ENCODE assay signal across 10 cellular contexts in genomic region chr16:1125471-1125870, GRCh38. TPM values are rescaled to one million over a fixed set of nuclear protein-coding genes. Genes with fewer than 3 reads are reported as not detected.
DNase-seq lines count a peak whose midpoint lies in the region; ATAC-seq and TF ChIP-seq lines count a peak whose summit lies in the region.
"Had no signal": no experiment of that assay in that cellular context is flagged by ENCODE, and none has a peak within 500 bp of the region (broad histone marks: within the 10 kb centered on the region; RNA-seq: fewer than 3 reads in every experiment).

No MANE protein-coding gene starts in this region.

- no peak for TF ChIP-seq POLR2A in stomach (IDR thresholded peaks at IDR 0.05)

- TF ChIP-seq CTCF in stomach (IDR thresholded peaks at IDR 0.05) = no peak

- no peaks in the 10 kb centered on the region for H3K36me3 ChIP-seq in stomach

- H3K4me3 ChIP-seq in stomach = no peak overlapping the region

- H3K27ac ChIP-seq in stomach = peak overlapping the region in 1 of 5 donors; percentile 54
- H3K27ac ChIP-seq: KMS-11 had no signal

- no peaks in the 10 kb centered on the region for H3K9me3 ChIP-seq in stomach
- H3K9me3 ChIP-seq: Caco-2 had no signal

- TF ChIP-seq EP300 in stomach (IDR thresholded peaks at IDR 0.05) = no peak

- DNase-seq in activated naive CD4-positive, alpha-beta T cell treated with Interleukin-2 at 50 U/mL for 16 hours = peak; percentile 30
- DNase-seq in activated naive CD4-positive, alpha-beta T cell (lab: John Stamatoyannopoulos, UW) = no peak
- DNase-seq in SK-N-DZ (ENCODE audit: low spot score) = peak; percentile 80
- DNase-seq in head of caudate nucleus = peak; percentile 58 to 94 (median 82)
- DNase-seq in stomach = peak; percentile 30
- DNase-seq in cortex of kidney (lab: John Stamatoyannopoulos, UW) = no peak
- no peak for DNase-seq in A172 (ENCODE audit: low spot score)
- DNase-seq: Caco-2 had no signal

- no peak for ATAC-seq in GM21360 (IDR thresholded peaks at IDR 0.05; ENCODE audit: unreplicated experiment)

- H3K4me1 ChIP-seq in stomach = peaks cover 0 to 7% (median 4%) of the 10 kb centered on the region in 4 donors
- H3K4me1 ChIP-seq: Caco-2 had no signal

- peaks cover 0 to 65% (median 6%) of the 10 kb centered on the region in 3 donors for H3K27me3 ChIP-seq in stomach

- 0 to 19% (median 14%) methylated on average over 4 to 18 of the region's 18 CpGs; no CpG with 5 or more reads in 1 of the 5 donors for WGBS in stomach, 5 donors

- intact Hi-C loops in head of caudate nucleus (cut with DNase I) (no loop called here), stomach (cut with DNase I; ENCODE audit: low total_unique reads) (no loop called here)

RNA-seq across cellular contexts. Expression of gene CACNA1H, which starts 27.4 kb away (rescaled TPM):
- polyA plus RNA-seq in SK-N-DZ (2014; cell fraction: cytosol; rRNA removed) = 9.9 and 12.9 TPM in 2 replicates
- 37.3 and 59.9 TPM in 2 replicates for polyA plus RNA-seq in SK-N-DZ (2014; cell fraction: nucleus; rRNA removed)
- total RNA-seq in stomach = 10 to 100 TPM; 15.8 to 49.6 (median 33.3) TPM
- polyA plus RNA-seq in stomach = 10 to 100 TPM in 1 of 3 donors, 1 to 10 TPM in 2; 1.5 to 14.5 (median 4.2) TPM
- 2.0 and 3.4 TPM in 2 replicates for total RNA-seq in A172 (2014; rRNA removed; shearing (Covaris generic))

RNA-seq across cellular contexts. Expression of gene C1QTNF8, which starts 29.4 kb away (rescaled TPM):
- not detected in 2 replicates for polyA plus RNA-seq in SK-N-DZ (2014; cell fraction: cytosol; rRNA removed)
- polyA plus RNA-seq in SK-N-DZ (2014; cell fraction: nucleus; rRNA removed) = not detected in 2 replicates
- not detected for total RNA-seq in stomach
- polyA plus RNA-seq in stomach = not detected
- 2.9 TPM in 1 of 2 replicates, not detected in the other for total RNA-seq in A172 (2014; rRNA removed; shearing (Covaris generic))
- total RNA-seq: Caco-2 had no signal

RNA-seq across cellular contexts. Expression of gene SSTR5, which starts 52.9 kb away (rescaled TPM):
- polyA plus RNA-seq in SK-N-DZ (2014; cell fraction: cytosol; rRNA removed) = 0.82 and 1.2 TPM in 2 replicates
- 1.6 TPM in 1 of 2 replicates, not detected in the other for polyA plus RNA-seq in SK-N-DZ (2014; cell fraction: nucleus; rRNA removed)
- total RNA-seq in stomach = not detected
- under 1 TPM in 1 of 3 donors, not detected in 2; 0.13 TPM for polyA plus RNA-seq in stomach
- total RNA-seq in A172 (2014; rRNA removed; shearing (Covaris generic)) = not detected in 2 replicates

Comparison
In these comparisons a context has a peak if more than half of its experiments do, and no peak if none do; other contexts are left out.
1. DNase-seq: peak in activated naive CD4-positive, alpha-beta T cell treated with Interleukin-2 at 50 U/mL for 16 hours (single experiment), SK-N-DZ (single experiment), head of caudate nucleus (42 of 42) and stomach (single experiment); none in activated naive CD4-positive, alpha-beta T cell (0 of 4), cortex of kidney (single experiment) and A172 (single experiment).